In the genomic region with DNA sequence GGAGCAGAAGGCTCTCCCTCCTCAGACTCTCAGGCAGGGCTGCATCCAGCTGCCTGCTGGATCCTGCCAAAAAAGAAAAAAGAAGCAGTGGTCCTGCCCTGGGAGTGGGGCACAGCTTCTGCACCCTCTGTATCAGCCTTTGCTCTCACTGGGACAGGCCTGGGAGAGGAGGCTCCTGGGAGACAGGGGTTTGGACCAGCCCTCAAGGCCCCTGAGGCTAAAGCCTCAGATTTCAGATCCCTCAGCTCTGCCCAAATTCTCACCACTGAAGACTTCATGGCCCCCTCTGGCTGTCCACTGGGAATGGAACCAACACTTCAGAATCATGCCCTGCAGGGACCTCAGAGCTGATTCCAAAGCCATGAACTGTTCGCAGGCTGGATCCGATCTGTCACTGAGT, we compare ENCODE assay signal across 20 cellular contexts.
DNase-seq lines count a peak whose midpoint lies in the region; ATAC-seq and TF ChIP-seq lines count a peak whose summit lies in the region.
"Had no signal": no experiment of that assay in that cellular context is flagged by ENCODE, and none has a peak within 500 bp of the region (broad histone marks: within the 10 kb centered on the region; RNA-seq: fewer than 3 reads in every experiment).

No MANE protein-coding gene starts in this region.

- no peak overlapping the region for H3K4me3 ChIP-seq in DND-41 (ENCODE audit: low read depth in 1 of 2, low read length in 2 of 2)
- H3K4me3 ChIP-seq: GM12878, HAP-1, K562 had no signal

- H3K4me1 Mint-ChIP-seq in activated CD8-positive, alpha-beta memory T cell treated with anti-CD3 and anti-CD28 coated beads, Interleukin-2, amount 10 ng/mL, durations not matched to agents 7 days and 5 days = no peaks in the 10 kb centered on the region
- H3K4me1 Mint-ChIP-seq: CD8-positive, alpha-beta memory T cell had no signal

- ATAC-seq in DND-41 (ENCODE audit: insufficient read depth, low read depth) = no peak
- no peak for ATAC-seq in activated CD8-positive, alpha-beta memory T cell treated with anti-CD3 and anti-CD28 coated beads, Interleukin-2, amount 10 ng/mL, durations not matched to agents 7 days and 5 days
- ATAC-seq: GM12878, K562 had no signal

- no peak overlapping the region for H3K27ac Mint-ChIP-seq in activated CD8-positive, alpha-beta memory T cell treated with anti-CD3 and anti-CD28 coated beads, Interleukin-2, amount 10 ng/mL, durations not matched to agents 7 days and 5 days

- H3K27ac ChIP-seq in DND-41 (ENCODE audit: low read length) (peak overlapping the region; percentile 49; the same call in 1 of the 2 replicates), caudate nucleus (ENCODE audit: low read depth, low read length) (no peak overlapping the region)

- DNase-seq in DND-41 = peak; percentile 3
- peak; percentile 16 for DNase-seq in activated CD8-positive, alpha-beta memory T cell treated with anti-CD3 and anti-CD28 coated beads, Interleukin-2, amount 10 ng/mL, durations not matched to agents 7 days and 5 days
- DNase-seq in islet precursor cell = peak; percentile 43
- peak; percentile 10 for DNase-seq in stimulated activated CD8-positive, alpha-beta memory T cell treated with anti-CD3 and anti-CD28 coated beads, Interleukin-4, amount 100 ng/mL, for 48 hours
- no peak for DNase-seq in caudate nucleus (lab: John Stamatoyannopoulos, UW)
- no peak for DNase-seq in HEK293T (ENCODE audit: extremely low spot score)
- no peak for DNase-seq in cerebellum (ENCODE audit: low spot score)
- DNase-seq: BE2C; CD8-positive, alpha-beta memory T cell; DMS79 treated with DMSO at 0.1 percent for 48 hours; GDM1; MV-4-11; NCI-H1436; NCI-H2029 treated with DMSO at 0.1 percent for 48 hours; NCI-H446 treated with DMSO at 0.1 percent for 48 hours; OCI-M1; RPMI8226 had no signal

- H3K9ac ChIP-seq in DND-41 (ENCODE audit: low read depth, low read length) = no peak overlapping the region

- no peak overlapping the region for H3K4me2 ChIP-seq in DND-41 (ENCODE audit: insufficient read depth, low read length)

- peaks cover 24% of the 10 kb centered on the region for H3K4me1 ChIP-seq in DND-41 (ENCODE audit: insufficient read depth, low read length)
- H3K4me1 ChIP-seq: BE2C, HAP-1 had no signal

- H3K27me3 ChIP-seq in DND-41 (ENCODE audit: insufficient read depth, low read length, poor library complexity) = no peaks in the 10 kb centered on the region
- H3K27me3 ChIP-seq: BE2C had no signal

- POLR2A ChIA-PET in HEK293T (lab: Yijun Ruan, JAX) = no interaction called here

- H4K20me1 ChIP-seq in DND-41 (ENCODE audit: insufficient read depth, low read length) = no peaks in the 10 kb centered on the region

- H2AFZ ChIP-seq in DND-41 (ENCODE audit: low read depth, low read length) = no peak overlapping the region

- no peaks in the 10 kb centered on the region for H3K9me3 Mint-ChIP-seq in activated CD8-positive, alpha-beta memory T cell treated with anti-CD3 and anti-CD28 coated beads, Interleukin-2, amount 10 ng/mL, durations not matched to agents 7 days and 5 days (ENCODE audit: low read depth)
- H3K9me3 Mint-ChIP-seq: CD8-positive, alpha-beta memory T cell had no signal

- CTCF ChIA-PET in activated CD8-positive, alpha-beta memory T cell treated with anti-CD3 and anti-CD28 coated beads, Interleukin-2, amount 10 ng/mL, durations not matched to agents 7 days and 5 days (lab: Charles Lee) = no interaction called here
- CTCF ChIA-PET in HEK293T (lab: Yijun Ruan, JAX) = no interaction called here

- H3K36me3 ChIP-seq in DND-41 (ENCODE audit: insufficient read depth, low read length) = no peaks in the 10 kb centered on the region
- H3K36me3 ChIP-seq: BE2C, HAP-1 had no signal

- no peaks in the 10 kb centered on the region for H3K36me3 Mint-ChIP-seq in activated CD8-positive, alpha-beta memory T cell treated with anti-CD3 and anti-CD28 coated beads, Interleukin-2, amount 10 ng/mL, durations not matched to agents 7 days and 5 days
- H3K36me3 Mint-ChIP-seq: CD8-positive, alpha-beta memory T cell had no signal

- TF ChIP-seq CTCF in DND-41 (IDR thresholded peaks at IDR 0.05; ENCODE audit: borderline replicate concordance, extremely low read depth, low read length, poor library complexity, severe bottlenecking) = no peak

- no peak overlapping the region for H3K4me3 Mint-ChIP-seq in activated CD8-positive, alpha-beta memory T cell treated with anti-CD3 and anti-CD28 coated beads, Interleukin-2, amount 10 ng/mL, durations not matched to agents 7 days and 5 days
- H3K4me3 Mint-ChIP-seq: CD8-positive, alpha-beta memory T cell had no signal

- H3K79me2 ChIP-seq in DND-41 (ENCODE audit: insufficient read depth, low read length) = no peaks in the 10 kb centered on the region

- H3K27me3 Mint-ChIP-seq in activated CD8-positive, alpha-beta memory T cell treated with anti-CD3 and anti-CD28 coated beads, Interleukin-2, amount 10 ng/mL, durations not matched to agents 7 days and 5 days = no peaks in the 10 kb centered on the region

- no peaks in the 10 kb centered on the region for H3K9me3 ChIP-seq in DND-41 (ENCODE audit: insufficient read depth, low read length, severe bottlenecking)
- H3K9me3 ChIP-seq: BE2C, HAP-1 had no signal

TF ChIP-seq in HEK293T, 16 proteins besides CTCF, POLR2A, EP300 and RAD21:
- TF ChIP-seq TARDBP (IDR thresholded peaks at IDR 0.05) (no peak), FOXA1 (IDR thresholded peaks at IDR 0.05) (no peak), FOXK2 (IDR thresholded peaks at IDR 0.05) (no peak), ZNF384 (IDR thresholded peaks at IDR 0.05) (no peak), FOXM1 (IDR thresholded peaks at IDR 0.05; ENCODE audit: borderline replicate concordance) (no peak), SP1 (IDR thresholded peaks at IDR 0.05) (no peak)

Comparison
In these comparisons a context has a peak if more than half of its experiments do, and no peak if none do; other contexts are left out.
1. DNase-seq: peak in DND-41 (single experiment), activated CD8-positive, alpha-beta memory T cell treated with anti-CD3 and anti-CD28 coated beads, Interleukin-2, amount 10 ng/mL, durations not matched to agents 7 days and 5 days (single experiment), islet precursor cell (single experiment) and stimulated activated CD8-positive, alpha-beta memory T cell treated with anti-CD3 and anti-CD28 coated beads, Interleukin-4, amount 100 ng/mL, for 48 hours (single experiment); none in caudate nucleus (0 of 61), HEK293T (single experiment) and cerebellum (single experiment).